ENCODE assay signal across 35 cellular contexts in genomic region chr9:126132751-126133150, GRCh38.
"Had no signal": no experiment of that assay in that cellular context is flagged by ENCODE, and none has a peak within 500 bp of the region (broad histone marks: within the 10 kb centered on the region; RNA-seq: fewer than 3 reads in every experiment).

No MANE protein-coding gene starts in this region.

- H3K4me1 Mint-ChIP-seq: activated B cell treated with CpG ODN at 0.5 μM for 24 hours; activated CD4-positive, alpha-beta T cell treated with anti-CD3 and anti-CD28 coated beads, Interleukin-2, amount 10 ng/mL, durations not matched to agents 24 days and 14 days; activated naive CD8-positive, alpha-beta T cell treated with anti-CD3 and anti-CD28 coated beads for 36 hours; activated T-helper 17 cell treated with anti-CD3 and anti-CD28 coated beads, Interleukin-2, amount 50 U/mL, for 72 hours had no signal

- H3K4me3 Mint-ChIP-seq: activated B cell treated with CpG ODN at 0.5 μM for 24 hours; activated CD4-positive, alpha-beta memory T cell treated with anti-CD3 and anti-CD28 coated beads for 36 hours; activated CD4-positive, alpha-beta T cell treated with anti-CD3 and anti-CD28 coated beads, Interleukin-2, amount 10 ng/mL, durations not matched to agents 24 days and 14 days; activated naive CD4-positive, alpha-beta T cell treated with anti-CD3 and anti-CD28 coated beads for 36 hours; activated naive CD8-positive, alpha-beta T cell treated with anti-CD3 and anti-CD28 coated beads for 36 hours; activated T-cell treated with anti-CD3 and anti-CD28 coated beads, Interleukin-2, amount 50 U/mL, for 4 hours; activated T-cell treated with anti-CD3 and anti-CD28 coated beads, Interleukin-2, amount 50 U/mL, for 72 hours; activated T-helper 1 cell treated with anti-CD3 and anti-CD28 coated beads, Interleukin-12 subunit alpha, Interleukin-12 subunit beta, Interleukin-2, Interleukin-4 antibody, amounts not matched to agents 30 ng/mL and 10 ng/mL and 1 ng/mL, durations not matched to agents 14 hours and 24 hours and 36 hours; activated T-helper 17 cell treated with anti-CD3 and anti-CD28 coated beads, Interleukin-2, amount 50 U/mL, for 72 hours; T-helper 1 cell treated with Interleukin-12 subunit alpha and Interleukin-12 subunit beta and Interleukin-4 antibody, amounts not matched to agents 30 μg/mL and 1 μg/mL, for 36 hours; T-helper 2 cell treated with Interferon-gamma antibody and Interleukin-4, amounts not matched to agents 5 μg/mL and 100 μg/mL, for 36 hours had no signal

- H3K27ac Mint-ChIP-seq: activated B cell treated with CpG ODN at 0.5 μM for 24 hours; activated CD4-positive, alpha-beta memory T cell treated with anti-CD3 and anti-CD28 coated beads for 36 hours; activated CD4-positive, alpha-beta T cell treated with anti-CD3 and anti-CD28 coated beads, Interleukin-2, amount 10 ng/mL, durations not matched to agents 24 days and 14 days; activated naive CD4-positive, alpha-beta T cell treated with anti-CD3 and anti-CD28 coated beads for 36 hours; activated naive CD4-positive, alpha-beta T cell treated with anti-CD3 and anti-CD28 coated beads, Interleukin-2, amount 50 U/mL, for 72 hours; activated naive CD8-positive, alpha-beta T cell treated with anti-CD3 and anti-CD28 coated beads for 36 hours; activated T-cell treated with anti-CD3 and anti-CD28 coated beads, Interleukin-2, amount 50 U/mL, for 72 hours; activated T-helper 1 cell treated with anti-CD3 and anti-CD28 coated beads, Interleukin-12 subunit alpha, Interleukin-12 subunit beta, Interleukin-2, Interleukin-4 antibody, amounts not matched to agents 30 ng/mL and 10 ng/mL and 1 ng/mL, durations not matched to agents 14 hours and 24 hours and 36 hours; activated T-helper 17 cell treated with anti-CD3 and anti-CD28 coated beads, Interleukin-2, amount 50 U/mL, for 72 hours; T-helper 1 cell treated with Interleukin-12 subunit alpha and Interleukin-12 subunit beta and Interleukin-4 antibody, amounts not matched to agents 30 μg/mL and 1 μg/mL, for 36 hours; T-helper 2 cell treated with Interferon-gamma antibody and Interleukin-4, amounts not matched to agents 5 μg/mL and 100 μg/mL, for 36 hours had no signal

- H3K9me3 ChIP-seq: adrenal gland had no signal

- H3K36me3 ChIP-seq: adrenal gland, brain microvascular endothelial cell, breast epithelium had no signal

- ATAC-seq: activated naive CD4-positive, alpha-beta T cell treated with anti-CD3 and anti-CD28 coated beads, Interleukin-2, amount 50 U/mL, for 72 hours; activated T-cell treated with anti-CD3 and anti-CD28 coated beads, Interleukin-2, amount 50 U/mL, for 4 hours; activated T-cell treated with anti-CD3 and anti-CD28 coated beads, Interleukin-2, amount 50 U/mL, for 72 hours; activated T-helper 17 cell treated with anti-CD3 and anti-CD28 coated beads, Interleukin-2, amount 50 U/mL, for 72 hours; body of pancreas had no signal

- H3K4me1 ChIP-seq: adrenal gland, body of pancreas, breast epithelium had no signal

- DNase-seq: activated B cell treated with CpG ODN at 0.5 μM for 24 hours; activated CD4-positive, alpha-beta memory T cell treated with anti-CD3 and anti-CD28 coated beads for 36 hours; activated CD4-positive, alpha-beta T cell treated with anti-CD3 and anti-CD28 coated beads for 4 hours; activated CD4-positive, alpha-beta T cell treated with anti-CD3 and anti-CD28 coated beads, Interleukin-2, amount 10 ng/mL, durations not matched to agents 24 days and 14 days; activated CD4-positive, alpha-beta T cell treated with anti-CD3 and anti-CD28 coated beads, Interleukin-2, amount 50 U/mL, for 1 hour; activated CD4-positive, alpha-beta T cell treated with anti-CD3 and anti-CD28 coated beads, Interleukin-2, amount 50 U/mL, for 4 hours; activated CD4-positive, CD25-positive, alpha-beta regulatory T cell treated with anti-CD3 and anti-CD28 coated beads, Interleukin-2, amount 50 U/mL, for 72 hours; activated CD8-positive, alpha-beta memory T cell treated with anti-CD3 and anti-CD28 coated beads, Interleukin-2, amount 50 U/mL, for 4 hours; activated effector memory CD4-positive, alpha-beta T cell treated with anti-CD3 and anti-CD28 coated beads, Interleukin-2, amount 50 U/mL, for 16 hours; activated gamma-delta T cell treated with Interleukin-2 at 50 U/mL for 16 hours; activated naive CD4-positive, alpha-beta T cell; activated naive CD4-positive, alpha-beta T cell treated with anti-CD3 and anti-CD28 coated beads for 36 hours; activated naive CD4-positive, alpha-beta T cell treated with anti-CD3 and anti-CD28 coated beads, Interleukin-2, amount 50 U/mL, for 16 hours; activated naive CD8-positive, alpha-beta T cell treated with anti-CD3 and anti-CD28 coated beads for 36 hours; activated T-cell treated with anti-CD3 and anti-CD28 coated beads for 4 hours; activated T-cell treated with anti-CD3 and anti-CD28 coated beads, Interleukin-2, amount 50 U/mL, for 1 hour; activated T-cell treated with anti-CD3 and anti-CD28 coated beads, Interleukin-2, amount 50 U/mL, for 4 hours; activated T-cell treated with anti-CD3 and anti-CD28 coated beads, Interleukin-2, amount 50 U/mL, for 72 hours; amniotic stem cell; aorta; body of pancreas; brain microvascular endothelial cell; central memory CD4-positive, alpha-beta T cell; SW 1271; T-helper 1 cell; T-helper 2 cell; T-helper 9 cell had no signal

- H3K27ac ChIP-seq: adrenal gland, body of pancreas, brain microvascular endothelial cell, breast epithelium, VCaP had no signal

- H3K27me3 ChIP-seq: adrenal gland, body of pancreas, brain microvascular endothelial cell had no signal

- H3K4me3 ChIP-seq: adrenal gland, body of pancreas, breast epithelium had no signal

- H3K36me3 Mint-ChIP-seq: activated naive CD8-positive, alpha-beta T cell treated with anti-CD3 and anti-CD28 coated beads for 36 hours had no signal
